Comparison of ENCODE assay signal across 7 cellular contexts in genomic region chrX:1537031-1537715, GRCh38. TPM values are rescaled to one million over a fixed set of nuclear protein-coding genes. Genes with fewer than 3 reads are reported as not detected.
DNase-seq lines count a peak whose midpoint lies in the region; ATAC-seq and TF ChIP-seq lines count a peak whose summit lies in the region.

Gene P2RY8 (minus strand): TSS chrX:1537185. CDS start chrX:1466558, 70,627 bp downstream.

- H3K27ac Mint-ChIP-seq in activated CD8-positive, alpha-beta memory T cell treated with anti-CD3 and anti-CD28 coated beads, Interleukin-2, amount 10 ng/mL, durations not matched to agents 7 days and 5 days, result peak within 1 kb of the TSS; percentile 100

- H3K9me3 Mint-ChIP-seq in activated CD8-positive, alpha-beta memory T cell treated with anti-CD3 and anti-CD28 coated beads, Interleukin-2, amount 10 ng/mL, durations not matched to agents 7 days and 5 days (ENCODE audit: low read depth), result no peaks in the 10 kb centered on the region

- peak within 1 kb of the TSS; percentile 94 for H3K4me3 Mint-ChIP-seq in activated CD8-positive, alpha-beta memory T cell treated with anti-CD3 and anti-CD28 coated beads, Interleukin-2, amount 10 ng/mL, durations not matched to agents 7 days and 5 days

- peak; percentile 58 for ATAC-seq in HG02852 (IDR thresholded peaks at IDR 0.05; ENCODE audit: unreplicated experiment)
- peak; percentile 79 for ATAC-seq in activated CD8-positive, alpha-beta memory T cell treated with anti-CD3 and anti-CD28 coated beads, Interleukin-2, amount 10 ng/mL, durations not matched to agents 7 days and 5 days

- no peak within 1 kb of the TSS for H3K4me3 ChIP-seq in fibroblast of pulmonary artery (replicated peaks; ENCODE audit: low read depth, low read length)

- CTCF ChIA-PET in activated CD8-positive, alpha-beta memory T cell treated with anti-CD3 and anti-CD28 coated beads, Interleukin-2, amount 10 ng/mL, durations not matched to agents 7 days and 5 days (lab: Charles Lee), result no interaction called here

- H3K27me3 Mint-ChIP-seq in activated CD8-positive, alpha-beta memory T cell treated with anti-CD3 and anti-CD28 coated beads, Interleukin-2, amount 10 ng/mL, durations not matched to agents 7 days and 5 days, result no peaks in the 10 kb centered on the region

- TF ChIP-seq POLR2A in GM18526 (IDR thresholded peaks at IDR 0.05; ENCODE audit: extremely low read depth, insufficient read length), result peak; percentile 84

- TF ChIP-seq CTCF in fibroblast of pulmonary artery (IDR thresholded peaks at IDR 0.05; ENCODE audit: low read length, missing control alignments), result no peak

- H3K36me3 Mint-ChIP-seq in activated CD8-positive, alpha-beta memory T cell treated with anti-CD3 and anti-CD28 coated beads, Interleukin-2, amount 10 ng/mL, durations not matched to agents 7 days and 5 days, result peaks cover 27% of the 10 kb centered on the region

- peak; percentile 78 for DNase-seq in NCI-H526 treated with DMSO at 0.1 percent for 48 hours (lab: John Stamatoyannopoulos, UW)
- DNase-seq in activated CD8-positive, alpha-beta memory T cell treated with anti-CD3 and anti-CD28 coated beads, Interleukin-2, amount 10 ng/mL, durations not matched to agents 7 days and 5 days, result peak; percentile 91
- peak; percentile 57 for DNase-seq in fibroblast of pulmonary artery (ENCODE audit: low read depth)
- DNase-seq in stimulated activated CD4-positive, alpha-beta T cell treated with anti-CD3 and anti-CD28 coated beads, Interleukin-15, amount 100 ng/mL, for 1 hour (ENCODE audit: low read depth in 1 of 2, low spot score in 1 of 2), result peak; percentile 51 to 56
- no peak for DNase-seq in NCI-H69 (lab: John Stamatoyannopoulos, UW)

- H3K4me1 Mint-ChIP-seq in activated CD8-positive, alpha-beta memory T cell treated with anti-CD3 and anti-CD28 coated beads, Interleukin-2, amount 10 ng/mL, durations not matched to agents 7 days and 5 days, result peaks cover 24% of the 10 kb centered on the region

RNA-seq across cellular contexts. Expression of gene P2RY8, which starts in this region (rescaled TPM):
- total RNA-seq in activated CD8-positive, alpha-beta memory T cell treated with anti-CD3 and anti-CD28 coated beads, Interleukin-2, amount 10 ng/mL, durations not matched to agents 7 days and 5 days, result 100 to 1,000 TPM in 1 of 2 experiments, 10 to 100 TPM in 1; 82.4 to 109 TPM
